In genomic region chr3:48739955-48740823, GRCh38 we compare ENCODE assay signal across 1 cellular context.
TF ChIP-seq lines count a peak whose summit lies in the region.

No MANE protein-coding gene starts in this region.

TF ChIP-seq in HepG2, 621 proteins besides CTCF, POLR2A, EP300 and RAD21 (continued from another document and continues in another):
- TF ChIP-seq MAFF (IDR thresholded peaks at IDR 0.05; ENCODE audit: low read depth, low read length) (no peak), FOXA1 (IDR thresholded peaks at IDR 0.05) (no peak), FOXA1 (CRISPR knock-in tag; IDR thresholded peaks at IDR 0.05) (peak; percentile 14; the same call in 1 of the 2 replicates), ZNF775 (CRISPR knock-in tag; IDR thresholded peaks at IDR 0.05; ENCODE audit: borderline replicate concordance) (peak; percentile 88; the same call in 1 of the 2 replicates), TEF (CRISPR knock-in tag; IDR thresholded peaks at IDR 0.05) (no peak), ZMYM2 (CRISPR knock-in tag; IDR thresholded peaks at IDR 0.05) (peak; percentile 72; the same call in 1 of the 2 replicates), TRIM22 (IDR thresholded peaks at IDR 0.05) (no peak), AGO1 (IDR thresholded peaks at IDR 0.05; ENCODE audit: low read depth, low read length, poor library complexity, severe bottlenecking) (no peak), RFX1 (IDR thresholded peaks at IDR 0.05) (no peak), ZNF768 (CRISPR knock-in tag; IDR thresholded peaks at IDR 0.05) (peak; percentile 58; the same call in 1 of the 2 replicates), CSRNP1 (CRISPR knock-in tag; IDR thresholded peaks at IDR 0.05) (peak; percentile 77; the same call in 1 of the 2 replicates), ZMYM3 (CRISPR knock-in tag; IDR thresholded peaks at IDR 0.05) (peak; percentile 66), PRDM10 (CRISPR knock-in tag; IDR thresholded peaks at IDR 0.05; ENCODE audit: low read depth) (peak; percentile 66; the same call in 1 of the 2 replicates), RXRA (CRISPR knock-in tag; IDR thresholded peaks at IDR 0.05) (peak; percentile 90), TFAP4 (IDR thresholded peaks at IDR 0.05; ENCODE audit: borderline replicate concordance, low read depth) (peak; percentile 12; the same call in 1 of the 2 replicates), ZBTB37 (CRISPR knock-in tag; IDR thresholded peaks at IDR 0.05) (no peak), PHF20 (CRISPR knock-in tag; IDR thresholded peaks at IDR 0.05) (0 out of 2 replicates have a peak, but pooled peaks have one; percentile 13), CERS6 (CRISPR knock-in tag; IDR thresholded peaks at IDR 0.05) (no peak), DZIP1 (CRISPR knock-in tag; IDR thresholded peaks at IDR 0.05) (0 out of 2 replicates have a peak, but pooled peaks have one; percentile 65), ZNF644 (CRISPR knock-in tag; IDR thresholded peaks at IDR 0.05; ENCODE audit: low read depth) (no peak), MXD1 (CRISPR knock-in tag; IDR thresholded peaks at IDR 0.05) (peak; percentile 77), ZNF296 (CRISPR knock-in tag; conservative IDR thresholded peaks at IDR 0.05) (no peak), NCOR1 (IDR thresholded peaks at IDR 0.05; ENCODE audit: borderline replicate concordance, low read length) (peak; percentile 83), MLX (CRISPR knock-in tag; IDR thresholded peaks at IDR 0.05) (peak; percentile 72; the same call in 1 of the 2 replicates), ZSCAN29 (CRISPR knock-in tag; conservative IDR thresholded peaks at IDR 0.05) (peak; percentile 85), NFIB (CRISPR knock-in tag; IDR thresholded peaks at IDR 0.05; ENCODE audit: borderline replicate concordance) (0 out of 2 replicates have a peak, but pooled peaks have one; percentile 81), ZNF678 (CRISPR knock-in tag; IDR thresholded peaks at IDR 0.05) (peak; percentile 75; the same call in 1 of the 2 replicates), CREM (IDR thresholded peaks at IDR 0.05) (0 out of 2 replicates have a peak, but pooled peaks have one; percentile 14), CREM (CRISPR knock-in tag; IDR thresholded peaks at IDR 0.05) (no peak), AFF4 (CRISPR knock-in tag; IDR thresholded peaks at IDR 0.05) (no peak), SIX1 (CRISPR knock-in tag; IDR thresholded peaks at IDR 0.05; ENCODE audit: borderline replicate concordance) (0 out of 2 replicates have a peak, but pooled peaks have one; percentile 10), TCF7L2 (IDR thresholded peaks at IDR 0.05; ENCODE audit: low read depth, low read length) (no peak), KLF12 (CRISPR knock-in tag; IDR thresholded peaks at IDR 0.05; ENCODE audit: borderline replicate concordance) (peak; percentile 79; the same call in 1 of the 2 replicates), ZNF205 (CRISPR knock-in tag; IDR thresholded peaks at IDR 0.05) (no peak), ZNF383 (CRISPR knock-in tag; IDR thresholded peaks at IDR 0.05; ENCODE audit: borderline replicate concordance) (peak; percentile 94; the same call in 1 of the 2 replicates), MYNN (CRISPR knock-in tag; IDR thresholded peaks at IDR 0.05; ENCODE audit: low read depth) (peak; percentile 63; the same call in 1 of the 2 replicates), ZMAT5 (CRISPR knock-in tag; IDR thresholded peaks at IDR 0.05; ENCODE audit: borderline replicate concordance, low read depth) (no peak), ZNF230 (CRISPR knock-in tag; IDR thresholded peaks at IDR 0.05) (peak; percentile 94)
